ENCODE assay signal across 1 cellular context in genomic region chr7:8058322-8058721, GRCh38.
TF ChIP-seq lines count a peak whose summit lies in the region.

No MANE protein-coding gene starts in this region.

TF ChIP-seq in SK-N-SH treated with all-trans-retinoic acid at 6 μM for 48 hours, 23 proteins besides CTCF, POLR2A, EP300 and RAD21 (continued from another document):
- TF ChIP-seq TSHZ2 (CRISPR knock-in tag; IDR thresholded peaks at IDR 0.05) (no peak), ESRRG (CRISPR knock-in tag; IDR thresholded peaks at IDR 0.05) (no peak), CREB5 (CRISPR knock-in tag; IDR thresholded peaks at IDR 0.05; ENCODE audit: low read depth) (no peak), ZFP30 (CRISPR knock-in tag; IDR thresholded peaks at IDR 0.05) (no peak), ZNF8 (CRISPR knock-in tag; IDR thresholded peaks at IDR 0.05) (no peak), CSRNP3 (CRISPR knock-in tag; IDR thresholded peaks at IDR 0.05) (no peak), BACH2 (CRISPR knock-in tag; IDR thresholded peaks at IDR 0.05; ENCODE audit: borderline replicate concordance) (no peak), ISL1 (CRISPR knock-in tag; IDR thresholded peaks at IDR 0.05) (no peak), OSR1 (CRISPR knock-in tag; IDR thresholded peaks at IDR 0.05) (no peak), TOX (CRISPR knock-in tag; IDR thresholded peaks at IDR 0.05; ENCODE audit: borderline replicate concordance) (no peak), PPARA (CRISPR knock-in tag; IDR thresholded peaks at IDR 0.05; ENCODE audit: borderline replicate concordance) (no peak)
